11 cellular contexts compared by ENCODE assay signal in the genomic region with DNA sequence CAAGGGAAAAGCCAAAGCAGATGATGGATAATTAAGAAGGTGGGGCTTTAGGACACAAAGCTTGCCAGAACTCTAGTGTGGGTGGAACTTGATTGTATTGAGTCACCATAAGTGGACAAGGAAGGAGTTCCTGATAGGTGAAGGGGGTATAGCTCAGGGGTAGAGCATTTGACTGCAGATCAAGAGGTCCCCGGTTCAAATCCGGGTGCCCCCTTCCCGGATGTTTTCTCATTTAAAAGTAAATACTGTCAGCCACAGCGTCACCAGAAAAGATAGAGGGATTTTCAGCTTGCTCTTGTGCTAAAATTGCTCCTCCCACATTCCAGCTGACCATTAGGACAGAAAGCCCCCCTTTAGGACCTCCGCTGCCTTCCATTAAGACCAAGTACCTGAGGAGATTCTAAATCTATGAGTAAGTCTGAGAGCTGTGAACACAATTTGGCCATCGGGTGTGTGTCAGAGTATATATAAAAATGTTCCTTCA. TPM values are rescaled to one million over a fixed set of nuclear protein-coding genes. Genes with fewer than 3 reads are reported as not detected.
A peak's percentile ranks its signal among the peaks of the same experiment; 100 is the strongest.
DNase-seq lines count a peak whose midpoint lies in the region; ATAC-seq lines count a peak whose summit lies in the region.
"Had no signal": no experiment of that assay in that cellular context is flagged by ENCODE, and none has a peak within 500 bp of the region (broad histone marks: within the 10 kb centered on the region; RNA-seq: fewer than 3 reads in every experiment).

No MANE protein-coding gene starts in this region.

- DNase-seq in ELF-1 (ENCODE audit: low read depth, low spot score) (peak; percentile 52), M059J (ENCODE audit: low read depth) (peak; percentile 89), left colon (peak in 1 of 2 donors; percentile 19), posterior vena cava (ENCODE audit: low spot score) (no peak)
- no peak for DNase-seq in activated naive CD8-positive, alpha-beta T cell treated with anti-CD3 and anti-CD28 coated beads, Interleukin-2, amount 50 U/mL, for 24 hours
- DNase-seq in stimulated activated CD4-positive, alpha-beta T cell treated with anti-CD3 and anti-CD28 coated beads, Interleukin-4, amount 100 ng/mL, for 24 hours, result no peak
- no peak for DNase-seq in activated CD4-positive, alpha-beta T cell treated with anti-CD3 and anti-CD28 coated beads, Interleukin-2, amount 50 U/mL, for 48 hours
- DNase-seq: activated CD4-positive, alpha-beta memory T cell treated with anti-CD3 and anti-CD28 coated beads for 36 hours; heart right ventricle had no signal

- H3K27ac Mint-ChIP-seq in activated naive CD8-positive, alpha-beta T cell treated with anti-CD3 and anti-CD28 coated beads, Interleukin-2, amount 50 U/mL, for 24 hours, result peak overlapping the region; percentile 30
- H3K27ac Mint-ChIP-seq: activated CD4-positive, alpha-beta memory T cell treated with anti-CD3 and anti-CD28 coated beads for 36 hours; IgD-negative memory B cell had no signal

- peak; percentile 26 for ATAC-seq in activated naive CD8-positive, alpha-beta T cell treated with anti-CD3 and anti-CD28 coated beads, Interleukin-2, amount 50 U/mL, for 24 hours
- ATAC-seq in left colon (peak; percentile 77), GM18511 (IDR thresholded peaks at IDR 0.05; ENCODE audit: unreplicated experiment) (no peak)

- H3K9me3 Mint-ChIP-seq in activated naive CD8-positive, alpha-beta T cell treated with anti-CD3 and anti-CD28 coated beads, Interleukin-2, amount 50 U/mL, for 24 hours, result no peaks in the 10 kb centered on the region
- H3K9me3 Mint-ChIP-seq: activated CD4-positive, alpha-beta memory T cell treated with anti-CD3 and anti-CD28 coated beads for 36 hours; IgD-negative memory B cell had no signal

- peaks cover 27% of the 10 kb centered on the region for H3K36me3 Mint-ChIP-seq in activated naive CD8-positive, alpha-beta T cell treated with anti-CD3 and anti-CD28 coated beads, Interleukin-2, amount 50 U/mL, for 24 hours (ENCODE audit: low read depth)

- peaks cover 16% of the 10 kb centered on the region for H3K4me1 Mint-ChIP-seq in activated naive CD8-positive, alpha-beta T cell treated with anti-CD3 and anti-CD28 coated beads, Interleukin-2, amount 50 U/mL, for 24 hours
- H3K4me1 Mint-ChIP-seq: IgD-negative memory B cell had no signal

- no peak overlapping the region for H3K4me3 Mint-ChIP-seq in activated naive CD8-positive, alpha-beta T cell treated with anti-CD3 and anti-CD28 coated beads, Interleukin-2, amount 50 U/mL, for 24 hours
- H3K4me3 Mint-ChIP-seq: activated CD4-positive, alpha-beta memory T cell treated with anti-CD3 and anti-CD28 coated beads for 36 hours; IgD-negative memory B cell had no signal

- intact Hi-C loops in left colon (cut with DNase I, micrococcal nuclease) (no loop called here), posterior vena cava (cut with DNase I) (no loop called here)

- H3K27me3 Mint-ChIP-seq in activated naive CD8-positive, alpha-beta T cell treated with anti-CD3 and anti-CD28 coated beads, Interleukin-2, amount 50 U/mL, for 24 hours, result no peaks in the 10 kb centered on the region
- H3K27me3 Mint-ChIP-seq: activated CD4-positive, alpha-beta memory T cell treated with anti-CD3 and anti-CD28 coated beads for 36 hours; IgD-negative memory B cell had no signal

RNA-seq across cellular contexts. Expression of a gene that starts 36.6 kb away (rescaled TPM):
- 24.5 and 42.4 TPM in 2 replicates for total RNA-seq in M059J (2014; rRNA removed; shearing (Covaris generic))
- 10 to 100 TPM; 19.6 to 21.4 TPM for total RNA-seq in left colon
- total RNA-seq in posterior vena cava, result 10 to 100 TPM in 1 of 2 donors, 1 to 10 TPM in 1; 7.4 to 11.3 TPM

Comparison
In these comparisons a context has a peak if more than half of its experiments do, and no peak if none do; other contexts are left out.
1. DNase-seq: peak in ELF-1 (single experiment) and M059J (single experiment); none in activated naive CD8-positive, alpha-beta T cell treated with anti-CD3 and anti-CD28 coated beads, Interleukin-2, amount 50 U/mL, for 24 hours (single experiment), posterior vena cava (single experiment), stimulated activated CD4-positive, alpha-beta T cell treated with anti-CD3 and anti-CD28 coated beads, Interleukin-4, amount 100 ng/mL, for 24 hours (single experiment) and activated CD4-positive, alpha-beta T cell treated with anti-CD3 and anti-CD28 coated beads, Interleukin-2, amount 50 U/mL, for 48 hours (0 of 2).